In genomic region chrX:110310896-110311295, GRCh38 we compare ENCODE assay signal across 9 cellular contexts. TPM values are rescaled to one million over a fixed set of nuclear protein-coding genes. Genes with fewer than 3 reads are reported as not detected.
DNase-seq lines count a peak whose midpoint lies in the region; ATAC-seq lines count a peak whose summit lies in the region.
"Had no signal": no experiment of that assay in that cellular context is flagged by ENCODE, and none has a peak within 500 bp of the region (broad histone marks: within the 10 kb centered on the region; RNA-seq: fewer than 3 reads in every experiment).

No MANE protein-coding gene starts in this region.

- H3K9me3 Mint-ChIP-seq in activated CD4-positive, alpha-beta T cell treated with anti-CD3 and anti-CD28 coated beads, Interleukin-2, amount 10 ng/mL, durations not matched to agents 24 days and 14 days, result no peaks in the 10 kb centered on the region
- H3K9me3 Mint-ChIP-seq in naive thymus-derived CD8-positive, alpha-beta T cell, result no peaks in the 10 kb centered on the region
- H3K9me3 Mint-ChIP-seq: immature natural killer cell had no signal

- ATAC-seq in GM18870 (IDR thresholded peaks at IDR 0.05; ENCODE audit: unreplicated experiment) (peak; percentile 86), HG02884 (IDR thresholded peaks at IDR 0.05; ENCODE audit: unreplicated experiment) (peak; percentile 82)
- peak; percentile 69 to 75 for ATAC-seq in naive thymus-derived CD8-positive, alpha-beta T cell

- H3K4me1 Mint-ChIP-seq in activated CD4-positive, alpha-beta T cell treated with anti-CD3 and anti-CD28 coated beads, Interleukin-2, amount 10 ng/mL, durations not matched to agents 24 days and 14 days, result peaks cover 35% of the 10 kb centered on the region
- H3K4me1 Mint-ChIP-seq in naive thymus-derived CD8-positive, alpha-beta T cell, result peaks cover 14 to 57% (median 41%) of the 10 kb centered on the region in 4 donors

- peak overlapping the region; percentile 78 for H3K27ac Mint-ChIP-seq in activated CD4-positive, alpha-beta T cell treated with anti-CD3 and anti-CD28 coated beads, Interleukin-2, amount 10 ng/mL, durations not matched to agents 24 days and 14 days
- peak overlapping the region in 6 of 10 donors; percentile 3 to 57 (median 46) for H3K27ac Mint-ChIP-seq in naive thymus-derived CD8-positive, alpha-beta T cell

- H3K27me3 Mint-ChIP-seq in activated CD4-positive, alpha-beta T cell treated with anti-CD3 and anti-CD28 coated beads, Interleukin-2, amount 10 ng/mL, durations not matched to agents 24 days and 14 days, result no peaks in the 10 kb centered on the region
- no peaks in the 10 kb centered on the region for H3K27me3 Mint-ChIP-seq in naive thymus-derived CD8-positive, alpha-beta T cell

- peak; percentile 75 for DNase-seq in activated CD4-positive, alpha-beta T cell treated with anti-CD3 and anti-CD28 coated beads, Interleukin-2, amount 10 ng/mL, durations not matched to agents 24 days and 14 days
- peak in 1 of 10 donors; percentile 9 for DNase-seq in naive thymus-derived CD8-positive, alpha-beta T cell
- DNase-seq in AML-193 (lab: John Stamatoyannopoulos, UW) (no peak), NCI-H748 (lab: John Stamatoyannopoulos, UW; ENCODE audit: unreplicated experiment) (no peak), NCI-H446 treated with DMSO at 0.1 percent for 48 hours (lab: John Stamatoyannopoulos, UW) (no peak), NCI-H128 (lab: John Stamatoyannopoulos, UW; ENCODE audit: unreplicated experiment) (no peak)

- POLR2A ChIA-PET in naive thymus-derived CD8-positive, alpha-beta T cell (lab: Charles Lee), result no interaction called here

- intact Hi-C loops in activated CD4-positive, alpha-beta T cell treated with anti-CD3 and anti-CD28 coated beads, Interleukin-2, amount 10 ng/mL, durations not matched to agents 24 days and 14 days (cut with micrococcal nuclease), result loop anchor here (5.0 to 10.0 kb wide), 4 partner anchors 84 to 776 kb away; partner anchors contain the start of genes ACSL4 and NXT2

- peak overlapping the region; percentile 73 for H3K4me3 Mint-ChIP-seq in activated CD4-positive, alpha-beta T cell treated with anti-CD3 and anti-CD28 coated beads, Interleukin-2, amount 10 ng/mL, durations not matched to agents 24 days and 14 days
- peak overlapping the region in 4 of 10 donors; percentile 0 to 47 (median 8) for H3K4me3 Mint-ChIP-seq in naive thymus-derived CD8-positive, alpha-beta T cell

- H3K36me3 Mint-ChIP-seq in activated CD4-positive, alpha-beta T cell treated with anti-CD3 and anti-CD28 coated beads, Interleukin-2, amount 10 ng/mL, durations not matched to agents 24 days and 14 days (ENCODE audit: low read depth), result peaks cover 4% of the 10 kb centered on the region
- H3K36me3 Mint-ChIP-seq in naive thymus-derived CD8-positive, alpha-beta T cell, result peaks cover 0 to 2% (median 0%) of the 10 kb centered on the region in 3 donors
- H3K36me3 Mint-ChIP-seq: immature natural killer cell had no signal

RNA-seq across cellular contexts. Expression of gene AMMECR1, which starts 7.0 kb away (rescaled TPM):
- total RNA-seq in activated CD4-positive, alpha-beta T cell treated with anti-CD3 and anti-CD28 coated beads, Interleukin-2, amount 10 ng/mL, durations not matched to agents 24 days and 14 days, result 12.2 and 15.0 TPM in 2 replicates
- total RNA-seq in naive thymus-derived CD8-positive, alpha-beta T cell, result 10 to 100 TPM in 1 of 2 experiments, 1 to 10 TPM in 1; 9.3 to 12.1 TPM
- 1 to 10 TPM; 4.7 to 6.6 (median 6.1) TPM for polyA plus RNA-seq in naive thymus-derived CD8-positive, alpha-beta T cell

RNA-seq across cellular contexts. Expression of gene RTL9, which starts 47.8 kb away (rescaled TPM):
- not detected in 2 replicates for total RNA-seq in activated CD4-positive, alpha-beta T cell treated with anti-CD3 and anti-CD28 coated beads, Interleukin-2, amount 10 ng/mL, durations not matched to agents 24 days and 14 days
- total RNA-seq in naive thymus-derived CD8-positive, alpha-beta T cell, result not detected
- not detected for polyA plus RNA-seq in naive thymus-derived CD8-positive, alpha-beta T cell
- polyA plus RNA-seq: immature natural killer cell had no signal
